In the genomic region with DNA sequence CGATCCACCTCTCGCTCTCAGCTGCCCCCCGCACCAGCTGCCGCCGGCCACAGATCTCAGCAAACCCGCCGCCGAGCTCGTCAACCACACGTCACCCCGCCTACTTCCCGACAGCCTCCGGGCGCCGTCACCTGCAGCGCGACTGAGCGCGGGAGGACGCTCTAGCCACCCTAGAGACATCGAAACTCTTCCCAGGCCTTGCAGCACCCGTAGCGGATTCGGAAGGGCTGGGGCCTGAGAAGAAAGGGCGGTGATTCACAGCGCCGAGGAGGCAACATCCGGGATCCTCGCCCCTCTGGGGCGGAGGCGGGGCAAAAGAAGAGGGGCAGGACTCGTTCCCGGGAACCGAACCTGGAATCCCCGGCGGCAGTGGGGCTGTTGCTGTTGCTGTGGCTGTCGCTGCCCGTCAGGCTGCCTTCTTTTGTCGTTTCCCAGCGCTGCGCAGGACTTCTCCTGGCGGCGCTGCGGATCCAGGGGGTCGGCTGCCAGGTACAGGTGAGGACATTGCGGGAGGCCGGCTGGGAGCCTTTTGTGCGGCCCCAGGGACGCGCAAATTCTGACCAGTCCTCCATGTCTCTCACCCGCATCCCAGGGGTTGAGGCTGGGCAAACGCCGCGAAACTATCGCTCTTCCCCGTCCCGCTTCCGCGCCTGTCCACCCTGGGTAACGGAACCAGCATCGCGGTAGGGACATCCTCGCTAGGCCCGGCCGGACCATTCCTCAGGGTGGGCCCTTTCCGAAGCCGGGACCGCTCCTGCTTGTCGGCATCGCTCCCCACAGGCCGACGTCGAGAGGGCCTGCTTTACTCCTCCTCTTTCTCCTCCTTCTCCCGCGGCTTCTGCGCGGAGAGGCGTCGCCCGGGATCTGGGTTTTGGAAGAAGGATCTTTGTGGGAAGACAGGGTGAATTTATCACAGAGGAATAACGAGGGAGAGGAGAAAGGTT, we compare ENCODE assay signal across 8 cellular contexts. TPM values are rescaled to one million over a fixed set of nuclear protein-coding genes. Genes with fewer than 3 reads are reported as not detected.
A peak's percentile ranks its signal among the peaks of the same experiment; 100 is the strongest.
DNase-seq lines count a peak whose midpoint lies in the region; TF ChIP-seq lines count a peak whose summit lies in the region.

A gene (plus strand): TSS at position 331 of the 944 bp plus-strand sequence. CDS start 9,443 bp downstream, outside the sequence.
A gene with protein sequence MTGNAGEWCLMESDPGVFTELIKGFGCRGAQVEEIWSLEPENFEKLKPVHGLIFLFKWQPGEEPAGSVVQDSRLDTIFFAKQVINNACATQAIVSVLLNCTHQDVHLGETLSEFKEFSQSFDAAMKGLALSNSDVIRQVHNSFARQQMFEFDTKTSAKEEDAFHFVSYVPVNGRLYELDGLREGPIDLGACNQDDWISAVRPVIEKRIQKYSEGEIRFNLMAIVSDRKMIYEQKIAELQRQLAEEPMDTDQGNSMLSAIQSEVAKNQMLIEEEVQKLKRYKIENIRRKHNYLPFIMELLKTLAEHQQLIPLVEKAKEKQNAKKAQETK (minus strand): TSS at position 79 of the 944 bp plus-strand sequence. CDS start 100 bp downstream, outside the sequence.

- H3K27ac ChIP-seq in effector memory CD4-positive, alpha-beta T cell (ENCODE audit: insufficient read depth, low read length, poor library complexity, severe bottlenecking), result peak within 1 kb of the TSS; percentile 89

- H3K4me1 ChIP-seq in effector memory CD4-positive, alpha-beta T cell (ENCODE audit: control insufficient read depth, insufficient read depth, low read length, poor library complexity, severe bottlenecking), result peaks cover 6% of the 10 kb centered on the region

- POLR2A ChIA-PET in activated CD8-positive, alpha-beta memory T cell treated with anti-CD3 and anti-CD28 coated beads for 36 hours (lab: Charles Lee), result interaction anchor here (0.9 to 2.3 kb wide), 8 partner anchors 11 to 252 kb away, joined by 3 to 23 read pairs (median 9); a partner anchor contains a TSS

- H3K9me3 ChIP-seq in effector memory CD4-positive, alpha-beta T cell (ENCODE audit: control insufficient read depth, low read length), result no peaks in the 10 kb centered on the region

- H3K36me3 ChIP-seq in effector memory CD4-positive, alpha-beta T cell (ENCODE audit: control insufficient read depth, insufficient read depth, low read length), result no peaks in the 10 kb centered on the region

- no peaks in the 10 kb centered on the region for H3K27me3 ChIP-seq in effector memory CD4-positive, alpha-beta T cell (replicated peaks; ENCODE audit: control insufficient read depth, insufficient read depth, low read length, poor library complexity, severe bottlenecking)

- CTCF ChIA-PET in activated CD8-positive, alpha-beta memory T cell treated with anti-CD3 and anti-CD28 coated beads for 36 hours (lab: Charles Lee), result interaction anchor here (0.7 to 2.0 kb wide), 7 partner anchors 10 to 252 kb away, joined by 3 to 9 read pairs (median 5); a partner anchor contains a TSS

- H3K4me3 ChIP-seq in effector memory CD4-positive, alpha-beta T cell (ENCODE audit: insufficient read depth, low read depth, low read length, poor library complexity, severe bottlenecking), result peak within 1 kb of the TSS; percentile 86

- DNase-seq in COLO668 (lab: John Stamatoyannopoulos, UW; ENCODE audit: unreplicated experiment), result peak; percentile 99
- DNase-seq in GM20000 (ENCODE audit: low spot score), result peak; percentile 85
- DNase-seq in HT-29 (ENCODE audit: low spot score), result peak; percentile 97
- DNase-seq in NOMO-1 (lab: John Stamatoyannopoulos, UW; ENCODE audit: unreplicated experiment in 2 of 2), result peak; percentile 99
- peak; percentile 91 to 94 (median 93) for DNase-seq in effector memory CD4-positive, alpha-beta T cell
- peak; percentile 99 for DNase-seq in medulla oblongata (ENCODE audit: extremely low spot score)
- peak; percentile 89 for DNase-seq in stimulated activated CD8-positive, alpha-beta memory T cell treated with anti-CD3 and anti-CD28 coated beads, Interleukin-12 subunit alpha, Interleukin-12 subunit beta, amount 100 ng/mL, for 1 hour (ENCODE audit: low read depth)

- TF ChIP-seq CTCF in GM20000 (IDR thresholded peaks at IDR 0.05; ENCODE audit: extremely low read depth, missing control alignments), result no peak

RNA-seq across cellular contexts. Expression of the first gene that starts in this region (rescaled TPM):
- 46.4 and 62.5 TPM in 2 replicates for total RNA-seq in HT-29 (2014; rRNA removed; shearing (Covaris generic))
- 10 to 100 TPM; 75.9 to 80.7 TPM for total RNA-seq in activated CD8-positive, alpha-beta memory T cell treated with anti-CD3 and anti-CD28 coated beads for 36 hours

RNA-seq across cellular contexts. Expression of the second gene that starts in this region (rescaled TPM):
- 23.5 and 23.6 TPM in 2 replicates for total RNA-seq in HT-29 (2014; rRNA removed; shearing (Covaris generic))
- total RNA-seq in activated CD8-positive, alpha-beta memory T cell treated with anti-CD3 and anti-CD28 coated beads for 36 hours, result 100 to 1,000 TPM; 112 to 118 TPM

Comparison
In these comparisons a context has a peak if more than half of its experiments do, and no peak if none do; other contexts are left out.
1. Peak in every context shown above with its lines: DNase-seq, H3K4me3 ChIP-seq and H3K27ac ChIP-seq.